ENCODE assay signal across 10 cellular contexts in genomic region chr17:28689011-28689410, GRCh38. TPM values are rescaled to one million over a fixed set of nuclear protein-coding genes. Genes with fewer than 3 reads are reported as not detected.
"Had no signal": no experiment of that assay in that cellular context is flagged by ENCODE, and none has a peak within 500 bp of the region (broad histone marks: within the 10 kb centered on the region; RNA-seq: fewer than 3 reads in every experiment).

No MANE protein-coding gene starts in this region.

- ATAC-seq: GM23338, HepG2 had no signal

- FAIRE-seq: H1, H54, HepG2 had no signal

- H3K4me3 ChIP-seq: GM23338 had no signal

- H3K27me3 Mint-ChIP-seq: IgD-negative memory B cell had no signal

- H2AFZ ChIP-seq: GM23338 had no signal

- H3K4me3 Mint-ChIP-seq: GM23338, H9, HFFc6, IgD-negative memory B cell had no signal

- H3K4me2 ChIP-seq: GM23338 had no signal

- H3K27ac ChIP-seq: HL-60 had no signal

- DNase-seq: H9, HCEC 1CT, HFFc6, KG1 had no signal

- H3K4me1 Mint-ChIP-seq: GM23338, H9, IgD-negative memory B cell had no signal

- H3K9me3 Mint-ChIP-seq: GM23338, H9, HFFc6, IgD-negative memory B cell had no signal

- H3K27ac Mint-ChIP-seq: GM23338, H9, HFFc6 had no signal

RNA-seq across cellular contexts. Expression of gene RAB34, which starts 28.7 kb away (rescaled TPM):
- polyA plus RNA-seq: HepG2 had no signal
